Comparison of ENCODE assay signal across 1 cellular context in the genomic region with DNA sequence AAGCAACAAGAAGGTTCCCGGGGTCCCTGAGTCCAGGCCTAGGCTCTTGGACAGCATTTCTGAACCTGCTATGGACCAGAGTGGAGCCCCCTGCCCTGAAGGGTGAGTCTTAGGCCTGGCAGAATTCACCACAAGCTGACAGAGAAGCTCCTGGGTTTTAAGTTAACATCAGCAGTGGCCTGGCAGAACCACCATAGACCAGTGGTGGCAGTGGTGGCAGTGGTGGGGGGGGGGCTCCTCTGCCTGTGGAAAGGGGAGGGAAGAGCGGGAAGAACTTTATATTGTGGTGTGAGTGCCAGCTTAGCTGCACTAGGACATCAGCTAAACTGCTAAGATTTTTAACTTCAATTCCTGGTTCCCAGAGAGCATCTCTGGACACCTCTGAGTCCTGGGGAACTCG.
TF ChIP-seq lines count a peak whose summit lies in the region.

No MANE protein-coding gene starts in this region.

TF ChIP-seq in GM23338, 12 proteins besides CTCF, POLR2A, EP300 and RAD21 (continued from another document):
- TF ChIP-seq, protein P1, sequence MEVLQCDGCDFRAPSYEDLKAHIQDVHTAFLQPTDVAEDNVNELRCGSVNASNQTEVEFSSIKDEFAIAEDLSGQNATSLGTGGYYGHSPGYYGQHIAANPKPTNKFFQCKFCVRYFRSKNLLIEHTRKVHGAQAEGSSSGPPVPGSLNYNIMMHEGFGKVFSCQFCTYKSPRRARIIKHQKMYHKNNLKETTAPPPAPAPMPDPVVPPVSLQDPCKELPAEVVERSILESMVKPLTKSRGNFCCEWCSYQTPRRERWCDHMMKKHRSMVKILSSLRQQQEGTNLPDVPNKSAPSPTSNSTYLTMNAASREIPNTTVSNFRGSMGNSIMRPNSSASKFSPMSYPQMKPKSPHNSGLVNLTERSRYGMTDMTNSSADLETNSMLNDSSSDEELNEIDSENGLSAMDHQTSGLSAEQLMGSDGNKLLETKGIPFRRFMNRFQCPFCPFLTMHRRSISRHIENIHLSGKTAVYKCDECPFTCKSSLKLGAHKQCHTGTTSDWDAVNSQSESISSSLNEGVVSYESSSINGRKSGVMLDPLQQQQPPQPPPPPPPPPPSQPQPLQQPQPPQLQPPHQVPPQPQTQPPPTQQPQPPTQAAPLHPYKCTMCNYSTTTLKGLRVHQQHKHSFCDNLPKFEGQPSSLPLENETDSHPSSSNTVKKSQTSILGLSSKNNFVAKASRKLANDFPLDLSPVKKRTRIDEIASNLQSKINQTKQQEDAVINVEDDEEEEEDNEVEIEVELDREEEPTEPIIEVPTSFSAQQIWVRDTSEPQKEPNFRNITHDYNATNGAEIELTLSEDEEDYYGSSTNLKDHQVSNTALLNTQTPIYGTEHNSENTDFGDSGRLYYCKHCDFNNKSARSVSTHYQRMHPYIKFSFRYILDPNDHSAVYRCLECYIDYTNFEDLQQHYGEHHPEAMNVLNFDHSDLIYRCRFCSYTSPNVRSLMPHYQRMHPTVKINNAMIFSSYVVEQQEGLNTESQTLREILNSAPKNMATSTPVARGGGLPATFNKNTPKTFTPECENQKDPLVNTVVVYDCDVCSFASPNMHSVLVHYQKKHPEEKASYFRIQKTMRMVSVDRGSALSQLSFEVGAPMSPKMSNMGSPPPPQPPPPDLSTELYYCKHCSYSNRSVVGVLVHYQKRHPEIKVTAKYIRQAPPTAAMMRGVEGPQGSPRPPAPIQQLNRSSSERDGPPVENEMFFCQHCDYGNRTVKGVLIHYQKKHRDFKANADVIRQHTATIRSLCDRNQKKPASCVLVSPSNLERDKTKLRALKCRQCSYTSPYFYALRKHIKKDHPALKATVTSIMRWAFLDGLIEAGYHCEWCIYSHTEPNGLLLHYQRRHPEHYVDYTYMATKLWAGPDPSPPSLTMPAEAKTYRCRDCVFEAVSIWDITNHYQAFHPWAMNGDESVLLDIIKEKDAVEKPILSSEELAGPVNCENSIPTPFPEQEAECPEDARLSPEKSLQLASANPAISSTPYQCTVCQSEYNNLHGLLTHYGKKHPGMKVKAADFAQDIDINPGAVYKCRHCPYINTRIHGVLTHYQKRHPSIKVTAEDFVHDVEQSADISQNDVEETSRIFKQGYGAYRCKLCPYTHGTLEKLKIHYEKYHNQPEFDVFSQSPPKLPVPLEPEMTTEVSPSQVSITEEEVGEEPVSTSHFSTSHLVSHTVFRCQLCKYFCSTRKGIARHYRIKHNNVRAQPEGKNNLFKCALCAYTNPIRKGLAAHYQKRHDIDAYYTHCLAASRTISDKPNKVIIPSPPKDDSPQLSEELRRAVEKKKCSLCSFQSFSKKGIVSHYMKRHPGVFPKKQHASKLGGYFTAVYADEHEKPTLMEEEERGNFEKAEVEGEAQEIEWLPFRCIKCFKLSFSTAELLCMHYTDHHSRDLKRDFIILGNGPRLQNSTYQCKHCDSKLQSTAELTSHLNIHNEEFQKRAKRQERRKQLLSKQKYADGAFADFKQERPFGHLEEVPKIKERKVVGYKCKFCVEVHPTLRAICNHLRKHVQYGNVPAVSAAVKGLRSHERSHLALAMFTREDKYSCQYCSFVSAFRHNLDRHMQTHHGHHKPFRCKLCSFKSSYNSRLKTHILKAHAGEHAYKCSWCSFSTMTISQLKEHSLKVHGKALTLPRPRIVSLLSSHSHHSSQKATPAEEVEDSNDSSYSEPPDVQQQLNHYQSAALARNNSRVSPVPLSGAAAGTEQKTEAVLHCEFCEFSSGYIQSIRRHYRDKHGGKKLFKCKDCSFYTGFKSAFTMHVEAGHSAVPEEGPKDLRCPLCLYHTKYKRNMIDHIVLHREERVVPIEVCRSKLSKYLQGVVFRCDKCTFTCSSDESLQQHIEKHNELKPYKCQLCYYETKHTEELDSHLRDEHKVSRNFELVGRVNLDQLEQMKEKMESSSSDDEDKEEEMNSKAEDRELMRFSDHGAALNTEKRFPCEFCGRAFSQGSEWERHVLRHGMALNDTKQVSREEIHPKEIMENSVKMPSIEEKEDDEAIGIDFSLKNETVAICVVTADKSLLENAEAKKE (CRISPR knock-in tag; IDR thresholded peaks at IDR 0.05), result no peak
- no peak for TF ChIP-seq CREB1 (CRISPR knock-in tag; IDR thresholded peaks at IDR 0.05; ENCODE audit: low read depth)
- TF ChIP-seq, protein P2, sequence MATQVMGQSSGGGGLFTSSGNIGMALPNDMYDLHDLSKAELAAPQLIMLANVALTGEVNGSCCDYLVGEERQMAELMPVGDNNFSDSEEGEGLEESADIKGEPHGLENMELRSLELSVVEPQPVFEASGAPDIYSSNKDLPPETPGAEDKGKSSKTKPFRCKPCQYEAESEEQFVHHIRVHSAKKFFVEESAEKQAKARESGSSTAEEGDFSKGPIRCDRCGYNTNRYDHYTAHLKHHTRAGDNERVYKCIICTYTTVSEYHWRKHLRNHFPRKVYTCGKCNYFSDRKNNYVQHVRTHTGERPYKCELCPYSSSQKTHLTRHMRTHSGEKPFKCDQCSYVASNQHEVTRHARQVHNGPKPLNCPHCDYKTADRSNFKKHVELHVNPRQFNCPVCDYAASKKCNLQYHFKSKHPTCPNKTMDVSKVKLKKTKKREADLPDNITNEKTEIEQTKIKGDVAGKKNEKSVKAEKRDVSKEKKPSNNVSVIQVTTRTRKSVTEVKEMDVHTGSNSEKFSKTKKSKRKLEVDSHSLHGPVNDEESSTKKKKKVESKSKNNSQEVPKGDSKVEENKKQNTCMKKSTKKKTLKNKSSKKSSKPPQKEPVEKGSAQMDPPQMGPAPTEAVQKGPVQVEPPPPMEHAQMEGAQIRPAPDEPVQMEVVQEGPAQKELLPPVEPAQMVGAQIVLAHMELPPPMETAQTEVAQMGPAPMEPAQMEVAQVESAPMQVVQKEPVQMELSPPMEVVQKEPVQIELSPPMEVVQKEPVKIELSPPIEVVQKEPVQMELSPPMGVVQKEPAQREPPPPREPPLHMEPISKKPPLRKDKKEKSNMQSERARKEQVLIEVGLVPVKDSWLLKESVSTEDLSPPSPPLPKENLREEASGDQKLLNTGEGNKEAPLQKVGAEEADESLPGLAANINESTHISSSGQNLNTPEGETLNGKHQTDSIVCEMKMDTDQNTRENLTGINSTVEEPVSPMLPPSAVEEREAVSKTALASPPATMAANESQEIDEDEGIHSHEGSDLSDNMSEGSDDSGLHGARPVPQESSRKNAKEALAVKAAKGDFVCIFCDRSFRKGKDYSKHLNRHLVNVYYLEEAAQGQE (IDR thresholded peaks at IDR 0.05; ENCODE audit: unreplicated experiment), result no peak
- TF ChIP-seq EZH2 (IDR thresholded peaks at IDR 0.05; ENCODE audit: low read depth, unreplicated experiment), result no peak
- TF ChIP-seq, protein P3, sequence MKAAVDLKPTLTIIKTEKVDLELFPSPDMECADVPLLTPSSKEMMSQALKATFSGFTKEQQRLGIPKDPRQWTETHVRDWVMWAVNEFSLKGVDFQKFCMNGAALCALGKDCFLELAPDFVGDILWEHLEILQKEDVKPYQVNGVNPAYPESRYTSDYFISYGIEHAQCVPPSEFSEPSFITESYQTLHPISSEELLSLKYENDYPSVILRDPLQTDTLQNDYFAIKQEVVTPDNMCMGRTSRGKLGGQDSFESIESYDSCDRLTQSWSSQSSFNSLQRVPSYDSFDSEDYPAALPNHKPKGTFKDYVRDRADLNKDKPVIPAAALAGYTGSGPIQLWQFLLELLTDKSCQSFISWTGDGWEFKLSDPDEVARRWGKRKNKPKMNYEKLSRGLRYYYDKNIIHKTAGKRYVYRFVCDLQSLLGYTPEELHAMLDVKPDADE (IDR thresholded peaks at IDR 0.05), result no peak
- no peak for TF ChIP-seq NANOG (IDR thresholded peaks at IDR 0.05; ENCODE audit: borderline replicate concordance)
- TF ChIP-seq EZH2phosphoT487 (IDR thresholded peaks at IDR 0.05; ENCODE audit: unreplicated experiment), result no peak
- no peak for TF ChIP-seq POLR2AphosphoS5 (IDR thresholded peaks at IDR 0.05; ENCODE audit: low read depth)
- TF ChIP-seq JUNB (IDR thresholded peaks at IDR 0.05; ENCODE audit: unreplicated experiment), result no peak
- TF ChIP-seq STAT1 (IDR thresholded peaks at IDR 0.05; ENCODE audit: unreplicated experiment), result no peak
- no peak for TF ChIP-seq ZNF114 (CRISPR knock-in tag; IDR thresholded peaks at IDR 0.05)
TF ChIP-seq in GM23338: peak in this region for 0.
